ENCODE assay signal across 8 cellular contexts in the genomic region with DNA sequence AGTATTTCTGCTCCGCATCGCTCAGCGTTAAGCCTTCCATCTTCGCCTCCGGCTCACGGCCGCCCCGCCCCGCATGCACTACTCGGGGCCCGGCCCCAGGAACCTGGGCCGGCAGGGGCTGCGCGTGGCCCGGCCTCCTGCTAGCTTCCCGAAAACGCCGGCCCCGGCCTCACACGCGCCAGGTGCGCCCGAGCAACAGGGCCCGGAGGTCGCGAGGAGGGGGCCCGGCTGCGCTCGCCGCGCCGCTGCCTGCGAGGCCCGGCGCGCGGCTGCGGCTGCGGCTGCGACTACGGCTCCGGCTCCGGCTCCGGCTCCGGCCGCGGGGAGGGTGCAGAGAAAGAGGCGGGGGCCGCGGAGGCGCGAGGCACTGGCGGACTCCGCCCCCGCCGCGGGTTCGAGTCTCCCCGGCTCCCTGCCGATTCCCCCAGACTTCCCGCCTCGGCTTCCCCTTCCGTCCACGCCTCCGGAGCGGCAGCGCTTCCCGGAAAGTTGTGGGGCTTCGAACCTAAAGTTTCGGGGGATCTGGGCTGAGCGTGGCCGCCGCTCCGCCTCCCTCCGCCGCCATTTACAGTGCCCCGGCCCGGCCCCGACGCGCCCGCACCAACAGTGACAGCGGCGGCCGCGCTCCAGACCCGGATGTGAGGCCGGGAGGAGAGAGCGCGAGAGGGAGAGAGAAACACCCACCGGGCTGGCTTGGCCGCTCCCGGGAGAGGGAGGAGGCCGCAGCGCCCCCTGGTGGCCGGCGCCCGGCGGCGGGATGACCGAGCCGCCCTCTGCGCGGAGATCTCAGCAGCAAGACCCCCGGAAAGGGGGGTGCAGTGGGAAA. TPM values are rescaled to one million over a fixed set of nuclear protein-coding genes. Genes with fewer than 3 reads are reported as not detected.
A peak's percentile ranks its signal among the peaks of the same experiment; 100 is the strongest.
DNase-seq lines count a peak whose midpoint lies in the region; ATAC-seq lines count a peak whose summit lies in the region.

A gene with protein sequence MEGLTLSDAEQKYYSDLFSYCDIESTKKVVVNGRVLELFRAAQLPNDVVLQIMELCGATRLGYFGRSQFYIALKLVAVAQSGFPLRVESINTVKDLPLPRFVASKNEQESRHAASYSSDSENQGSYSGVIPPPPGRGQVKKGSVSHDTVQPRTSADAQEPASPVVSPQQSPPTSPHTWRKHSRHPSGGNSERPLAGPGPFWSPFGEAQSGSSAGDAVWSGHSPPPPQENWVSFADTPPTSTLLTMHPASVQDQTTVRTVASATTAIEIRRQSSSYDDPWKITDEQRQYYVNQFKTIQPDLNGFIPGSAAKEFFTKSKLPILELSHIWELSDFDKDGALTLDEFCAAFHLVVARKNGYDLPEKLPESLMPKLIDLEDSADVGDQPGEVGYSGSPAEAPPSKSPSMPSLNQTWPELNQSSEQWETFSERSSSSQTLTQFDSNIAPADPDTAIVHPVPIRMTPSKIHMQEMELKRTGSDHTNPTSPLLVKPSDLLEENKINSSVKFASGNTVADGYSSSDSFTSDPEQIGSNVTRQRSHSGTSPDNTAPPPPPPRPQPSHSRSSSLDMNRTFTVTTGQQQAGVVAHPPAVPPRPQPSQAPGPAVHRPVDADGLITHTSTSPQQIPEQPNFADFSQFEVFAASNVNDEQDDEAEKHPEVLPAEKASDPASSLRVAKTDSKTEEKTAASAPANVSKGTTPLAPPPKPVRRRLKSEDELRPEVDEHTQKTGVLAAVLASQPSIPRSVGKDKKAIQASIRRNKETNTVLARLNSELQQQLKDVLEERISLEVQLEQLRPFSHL (minus strand): TSS at position 611 of the 826 bp plus-strand sequence. CDS start 571 bp downstream, at position 40.

- peaks cover 2% of the 10 kb centered on the region for H3K27me3 Mint-ChIP-seq in activated T-helper 2 cell treated with anti-CD3 and anti-CD28 coated beads, Interferon-gamma antibody, Interleukin-2, Interleukin-4, amounts not matched to agents 10 μg/mL and 5 μg/mL and 100 μg/mL, durations not matched to agents 14 hours and 24 hours and 36 hours (ENCODE audit: low read depth)
- peaks cover 3 to 5% of the 10 kb centered on the region in 2 donors for H3K27me3 Mint-ChIP-seq in natural killer cell treated with Interleukin-12 subunit alpha and Interleukin-12 subunit beta and Interleukin-15 and Interleukin-18, amount 100 ng/mL, for 72 hours

- H3K36me3 Mint-ChIP-seq in activated T-helper 2 cell treated with anti-CD3 and anti-CD28 coated beads, Interferon-gamma antibody, Interleukin-2, Interleukin-4, amounts not matched to agents 10 μg/mL and 5 μg/mL and 100 μg/mL, durations not matched to agents 14 hours and 24 hours and 36 hours (ENCODE audit: low read depth): peaks cover 4% of the 10 kb centered on the region
- H3K36me3 Mint-ChIP-seq in natural killer cell treated with Interleukin-12 subunit alpha and Interleukin-12 subunit beta and Interleukin-15 and Interleukin-18, amount 100 ng/mL, for 72 hours: no peaks in the 10 kb centered on the region

- H3K9me3 Mint-ChIP-seq in activated T-helper 2 cell treated with anti-CD3 and anti-CD28 coated beads, Interferon-gamma antibody, Interleukin-2, Interleukin-4, amounts not matched to agents 10 μg/mL and 5 μg/mL and 100 μg/mL, durations not matched to agents 14 hours and 24 hours and 36 hours: no peaks in the 10 kb centered on the region
- no peaks in the 10 kb centered on the region for H3K9me3 Mint-ChIP-seq in natural killer cell treated with Interleukin-12 subunit alpha and Interleukin-12 subunit beta and Interleukin-15 and Interleukin-18, amount 100 ng/mL, for 72 hours

- no peaks in the 10 kb centered on the region for H3K36me3 ChIP-seq in Karpas-422 (ENCODE audit: insufficient read depth, low read length)

- H3K27ac Mint-ChIP-seq in activated T-helper 2 cell treated with anti-CD3 and anti-CD28 coated beads, Interferon-gamma antibody, Interleukin-2, Interleukin-4, amounts not matched to agents 10 μg/mL and 5 μg/mL and 100 μg/mL, durations not matched to agents 14 hours and 24 hours and 36 hours: peak within 1 kb of the TSS; percentile 95
- peak within 1 kb of the TSS; percentile 74 to 84 for H3K27ac Mint-ChIP-seq in natural killer cell treated with Interleukin-12 subunit alpha and Interleukin-12 subunit beta and Interleukin-15 and Interleukin-18, amount 100 ng/mL, for 72 hours

- peak; percentile 86 for ATAC-seq in GM21786 (IDR thresholded peaks at IDR 0.05; ENCODE audit: unreplicated experiment)
- peak; percentile 98 to 99 for ATAC-seq in natural killer cell treated with Interleukin-12 subunit alpha and Interleukin-12 subunit beta and Interleukin-15 and Interleukin-18, amount 100 ng/mL, for 72 hours
- ATAC-seq in stimulated activated naive CD8-positive, alpha-beta T cell treated with anti-CD3 and anti-CD28 coated beads, Interleukin-15, Interleukin-2, amounts not matched to agents 100 U/mL and 50 U/mL, for 24 hours: peak; percentile 95

- peak within 1 kb of the TSS; percentile 92 for H3K4me3 Mint-ChIP-seq in activated T-helper 2 cell treated with anti-CD3 and anti-CD28 coated beads, Interferon-gamma antibody, Interleukin-2, Interleukin-4, amounts not matched to agents 10 μg/mL and 5 μg/mL and 100 μg/mL, durations not matched to agents 14 hours and 24 hours and 36 hours (ENCODE audit: low read depth)
- H3K4me3 Mint-ChIP-seq in natural killer cell treated with Interleukin-12 subunit alpha and Interleukin-12 subunit beta and Interleukin-15 and Interleukin-18, amount 100 ng/mL, for 72 hours: peak within 1 kb of the TSS; percentile 85

- H3K9me2 ChIP-seq in Karpas-422 (replicated peaks; ENCODE audit: insufficient read depth, low read length): no peaks in the 10 kb centered on the region

- H3K27ac ChIP-seq in Karpas-422 (ENCODE audit: low read length): peak within 1 kb of the TSS; percentile 44; the same call in 1 of the 2 replicates

- H3K27me3 ChIP-seq in Karpas-422 (ENCODE audit: low read length): no peaks in the 10 kb centered on the region

- peak; percentile 90 for DNase-seq in EL
- peak; percentile 96 for DNase-seq in Karpas-422
- DNase-seq in RPMI8226: peak; percentile 88
- DNase-seq in activated T-helper 2 cell treated with anti-CD3 and anti-CD28 coated beads, Interferon-gamma antibody, Interleukin-2, Interleukin-4, amounts not matched to agents 10 μg/mL and 5 μg/mL and 100 μg/mL, durations not matched to agents 14 hours and 24 hours and 36 hours (ENCODE audit: low spot score): peak; percentile 86
- peak; percentile 83 for DNase-seq in fibroblast of peridontal ligament (ENCODE audit: extremely low read depth)
- DNase-seq in natural killer cell treated with Interleukin-12 subunit alpha and Interleukin-12 subunit beta and Interleukin-15 and Interleukin-18, amount 100 ng/mL, for 72 hours (ENCODE audit: low spot score): peak; percentile 96
- peak; percentile 96 for DNase-seq in stimulated activated naive CD8-positive, alpha-beta T cell treated with anti-CD3 and anti-CD28 coated beads, Interleukin-15, Interleukin-2, amounts not matched to agents 100 U/mL and 50 U/mL, for 24 hours

- H3K79me2 ChIP-seq in Karpas-422 (ENCODE audit: low read length): peaks cover 48% of the 10 kb centered on the region

- peak within 1 kb of the TSS; percentile 94 for H2AFZ ChIP-seq in Karpas-422 (ENCODE audit: low read length)

- no peaks in the 10 kb centered on the region for H3K9me3 ChIP-seq in Karpas-422 (ENCODE audit: low read length)

- H3K4me1 ChIP-seq in Karpas-422 (ENCODE audit: low read length): peaks cover 33% of the 10 kb centered on the region

- peaks cover 37% of the 10 kb centered on the region for H4K20me1 ChIP-seq in Karpas-422 (ENCODE audit: insufficient read depth, low read depth, low read length)

- H3K4me1 Mint-ChIP-seq in activated T-helper 2 cell treated with anti-CD3 and anti-CD28 coated beads, Interferon-gamma antibody, Interleukin-2, Interleukin-4, amounts not matched to agents 10 μg/mL and 5 μg/mL and 100 μg/mL, durations not matched to agents 14 hours and 24 hours and 36 hours (ENCODE audit: low read depth): peaks cover 6% of the 10 kb centered on the region
- H3K4me1 Mint-ChIP-seq in natural killer cell treated with Interleukin-12 subunit alpha and Interleukin-12 subunit beta and Interleukin-15 and Interleukin-18, amount 100 ng/mL, for 72 hours (ENCODE audit: low read depth in 2 of 2): peaks cover 9 to 10% of the 10 kb centered on the region in 2 donors

- peak within 1 kb of the TSS; percentile 96 for H3K4me3 ChIP-seq in Karpas-422 (ENCODE audit: low read length)

- H3K9ac ChIP-seq in Karpas-422 (ENCODE audit: low read length): peak within 1 kb of the TSS; percentile 93

- intact Hi-C loops in activated T-helper 2 cell treated with anti-CD3 and anti-CD28 coated beads, Interferon-gamma antibody, Interleukin-2, Interleukin-4, amounts not matched to agents 10 μg/mL and 5 μg/mL and 100 μg/mL, durations not matched to agents 14 hours and 24 hours and 36 hours (cut with micrococcal nuclease): loop anchor here (1.0 to 5.0 kb wide), 8 partner anchors 40 to 396 kb away; a partner anchor contains a TSS

- peak within 1 kb of the TSS; percentile 93 for H3K4me2 ChIP-seq in Karpas-422 (ENCODE audit: low read depth, low read length, poor library complexity, severe bottlenecking)

RNA-seq across cellular contexts. Expression of the gene that starts here (rescaled TPM):
- total RNA-seq in Karpas-422 (2014; rRNA removed; shearing (Covaris generic); ENCODE audit: low replicate concordance): 43.3 and 82.6 TPM in 2 replicates
- 96.3 and 99.8 TPM in 2 replicates for total RNA-seq in activated T-helper 2 cell treated with anti-CD3 and anti-CD28 coated beads, Interferon-gamma antibody, Interleukin-2, Interleukin-4, amounts not matched to agents 10 μg/mL and 5 μg/mL and 100 μg/mL, durations not matched to agents 14 hours and 24 hours and 36 hours
- 10 to 100 TPM; 43.4 to 68.6 TPM for total RNA-seq in natural killer cell treated with Interleukin-12 subunit alpha and Interleukin-12 subunit beta and Interleukin-15 and Interleukin-18, amount 100 ng/mL, for 72 hours

Comparison
In these comparisons a context has a peak if more than half of its experiments do, and no peak if none do; other contexts are left out.
1. Peak in every context shown above with its lines: DNase-seq, ATAC-seq, H3K4me3 ChIP-seq and H3K27ac ChIP-seq.